16 cellular contexts compared by ENCODE assay signal in the genomic region with DNA sequence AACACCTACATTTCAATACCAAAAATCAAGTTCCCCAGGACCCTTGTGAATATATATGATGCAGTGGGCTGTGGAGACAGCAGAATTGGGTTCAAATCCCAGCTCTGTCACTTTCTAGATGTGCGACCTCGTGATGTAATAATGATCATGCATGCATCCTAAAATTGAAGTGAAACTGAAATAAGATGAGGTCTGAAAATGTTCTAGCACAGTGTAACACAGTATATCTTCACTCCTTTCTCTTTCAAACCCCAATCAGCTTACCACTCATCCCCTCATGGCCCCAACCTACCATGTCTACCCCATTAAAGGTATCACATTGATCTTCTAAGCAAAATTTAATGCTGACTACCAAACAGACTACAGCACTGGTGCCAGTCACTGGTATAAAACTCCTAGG.
"Had no signal": no experiment of that assay in that cellular context is flagged by ENCODE, and none has a peak within 500 bp of the region (broad histone marks: within the 10 kb centered on the region; RNA-seq: fewer than 3 reads in every experiment).

No MANE protein-coding gene starts in this region.

- H3K4me1 Mint-ChIP-seq: nephron progenitor cell, WTC11 had no signal

- H3K27ac ChIP-seq: brain microvascular endothelial cell, suprapubic skin had no signal

- H3K9me3 ChIP-seq: suprapubic skin had no signal

- H3K36me3 Mint-ChIP-seq: activated naive CD4-positive, alpha-beta T cell treated with anti-CD3 and anti-CD28 coated beads, Interleukin-2, amount 50 U/mL, for 72 hours; type B pancreatic cell; WTC11 had no signal

- H3K27ac Mint-ChIP-seq: activated naive CD4-positive, alpha-beta T cell treated with anti-CD3 and anti-CD28 coated beads, Interleukin-2, amount 50 U/mL, for 72 hours; dendritic cell treated with granulocyte-macrophage colony-stimulating factor and Interleukin-4, amounts not matched to agents 40 ng/mL and 50 ng/mL, for 4 days; endodermal cell; nephron progenitor cell; type B pancreatic cell; WTC11 had no signal

- H3K27me3 ChIP-seq: brain microvascular endothelial cell, suprapubic skin had no signal

- DNase-seq: activated CD4-positive, alpha-beta T cell treated with anti-CD3 and anti-CD28 coated beads, Interleukin-2, amount 50 U/mL, for 1 hour; activated effector memory CD4-positive, alpha-beta T cell treated with Interleukin-2 at 50 U/mL for 16 hours; amniotic stem cell; brain microvascular endothelial cell; endodermal cell; erythroblast; hypothalamus; kidney glomerular epithelial cell; nephron progenitor cell; stimulated activated CD4-positive, alpha-beta T cell treated with anti-CD3 and anti-CD28 coated beads, Interleukin-12 subunit alpha, Interleukin-12 subunit beta, amount 100 ng/mL, for 4 hours; stimulated activated naive CD4-positive, alpha-beta T cell treated with Interleukin-2 at 50 U/mL for 16 hours had no signal

- H3K4me1 ChIP-seq: suprapubic skin had no signal

- H3K27me3 Mint-ChIP-seq: dendritic cell treated with granulocyte-macrophage colony-stimulating factor and Interleukin-4, amounts not matched to agents 40 ng/mL and 50 ng/mL, for 4 days; type B pancreatic cell had no signal

- H3K36me3 ChIP-seq: brain microvascular endothelial cell, suprapubic skin had no signal

- H3K9me3 Mint-ChIP-seq: dendritic cell treated with granulocyte-macrophage colony-stimulating factor and Interleukin-4, amounts not matched to agents 40 ng/mL and 50 ng/mL, for 4 days; type B pancreatic cell had no signal

- H3K4me3 Mint-ChIP-seq: dendritic cell treated with granulocyte-macrophage colony-stimulating factor and Interleukin-4, amounts not matched to agents 40 ng/mL and 50 ng/mL, for 4 days; endodermal cell; nephron progenitor cell; type B pancreatic cell; WTC11 had no signal

- ATAC-seq: activated naive CD4-positive, alpha-beta T cell treated with anti-CD3 and anti-CD28 coated beads, Interleukin-2, amount 50 U/mL, for 72 hours; WTC11 had no signal

- H3K4me3 ChIP-seq: suprapubic skin had no signal
